Comparison of ENCODE assay signal across 18 cellular contexts in the genomic region with DNA sequence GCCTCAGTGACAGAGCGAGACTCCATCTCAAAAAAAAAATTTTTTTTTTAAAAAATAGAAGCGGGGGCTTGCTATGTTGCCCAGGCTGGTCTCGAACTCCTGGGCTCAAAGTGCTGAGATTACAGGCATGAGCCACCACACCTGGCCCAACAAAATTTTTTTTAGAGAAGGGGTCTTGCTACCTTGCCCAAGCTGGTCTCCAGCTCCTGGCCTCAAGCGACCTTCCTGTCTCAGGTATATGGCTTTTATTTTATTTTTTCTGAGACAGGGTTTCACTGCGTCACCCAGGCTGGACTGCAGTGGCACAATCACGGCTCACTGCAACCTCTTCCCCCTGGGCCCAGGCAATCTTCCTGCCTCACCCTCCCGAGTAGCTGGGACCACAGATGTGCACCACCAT. TPM values are rescaled to one million over a fixed set of nuclear protein-coding genes. Genes with fewer than 3 reads are reported as not detected.
A peak's percentile ranks its signal among the peaks of the same experiment; 100 is the strongest.
DNase-seq lines count a peak whose midpoint lies in the region; ATAC-seq, FAIRE-seq and TF ChIP-seq lines count a peak whose summit lies in the region.
"Had no signal": no experiment of that assay in that cellular context is flagged by ENCODE, and none has a peak within 500 bp of the region (broad histone marks: within the 10 kb centered on the region; RNA-seq: fewer than 3 reads in every experiment).

No MANE protein-coding gene starts in this region.

- DNase-seq in GM23338 (ENCODE audit: low spot score), result no peak
- no peak for DNase-seq in RWPE1 (ENCODE audit: low spot score)
- DNase-seq in immature natural killer cell, result no peak
- DNase-seq in prostate gland (ENCODE audit: low spot score), result no peak
- DNase-seq in GM12892 (ENCODE audit: insufficient read length), result no peak
- no peak for DNase-seq in tibial artery
- no peak for DNase-seq in stimulated activated naive CD4-positive, alpha-beta T cell treated with Interleukin-2 at 50 U/mL for 16 hours (lab: John Stamatoyannopoulos, UW)
- DNase-seq: activated effector memory CD4-positive, alpha-beta T cell treated with Interleukin-2 at 50 U/mL for 16 hours; Karpas-422; NCI-H146; OCI-M1; retina had no signal

- no peak for FAIRE-seq in GM12892 (lab: Jason Lieb, UNC)
- FAIRE-seq: keratinocyte had no signal

- H2AFZ ChIP-seq in GM23338, result no peak overlapping the region

- H3F3A ChIP-seq in GM23338 (replicated peaks; ENCODE audit: low read depth), result peaks cover 8% of the 10 kb centered on the region

- H3K27me3 Mint-ChIP-seq in GM23338 (ENCODE audit: insufficient read depth, low read depth, poor library complexity) (peaks cover 33% of the 10 kb centered on the region), immature natural killer cell (ENCODE audit: low read depth in 3 of 3) (peaks cover 0 to 2% (median 2%) of the 10 kb centered on the region in 3 donors)

- H3K9me3 ChIP-seq in prostate gland, result no peaks in the 10 kb centered on the region
- H3K9me3 ChIP-seq in tibial artery, result no peaks in the 10 kb centered on the region
- H3K9me3 ChIP-seq: HAP-1 had no signal

- CTCF ChIA-PET in RWPE1 (lab: Yijun Ruan, JAX), result interaction anchor here (0.6 to 0.7 kb wide), 4 partner anchors 22 to 92 kb away, joined by 3 to 4 read pairs (median 3); no protein-coding TSS in a partner anchor

- 90% methylated on average over 7 of the region's 7 CpGs for WGBS in prostate gland

- ATAC-seq in GM23338 (no peak), HG02970 (IDR thresholded peaks at IDR 0.05; ENCODE audit: low FRiP score, unreplicated experiment) (no peak)

- H4K20me1 ChIP-seq in GM23338 (replicated peaks; ENCODE audit: insufficient read depth), result peaks cover 13% of the 10 kb centered on the region

- H3K4me1 Mint-ChIP-seq in GM23338, result peaks cover 38% of the 10 kb centered on the region
- H3K4me1 Mint-ChIP-seq in immature natural killer cell, result peaks cover 0 to 8% of the 10 kb centered on the region in 2 donors

- POLR2A ChIA-PET in RWPE1 (lab: Yijun Ruan, JAX; ENCODE audit: low non-redundant PET), result no interaction called here

- peaks cover 8% of the 10 kb centered on the region for H3K36me3 Mint-ChIP-seq in GM23338 (ENCODE audit: low read depth)
- no peaks in the 10 kb centered on the region for H3K36me3 Mint-ChIP-seq in immature natural killer cell

- TF ChIP-seq CTCF in GM23338 (conservative IDR thresholded peaks at IDR 0.05; ENCODE audit: low read depth in 2 of 2) (no peak), RWPE1 (conservative IDR thresholded peaks at IDR 0.05; ENCODE audit: low read depth) (no peak), prostate gland (IDR thresholded peaks at IDR 0.05) (no peak), tibial artery (IDR thresholded peaks at IDR 0.05) (no peak)

- H3K36me3 ChIP-seq in GM23338 (ENCODE audit: insufficient read depth), result 0 out of 2 replicates have a peak, but pooled peaks cover 3% of the 10 kb centered on the region
- H3K36me3 ChIP-seq in prostate gland, result no peaks in the 10 kb centered on the region
- peaks cover 0 to 25% (median 6%) of the 10 kb centered on the region in 3 donors for H3K36me3 ChIP-seq in tibial artery
- H3K36me3 ChIP-seq: cardiac muscle cell had no signal

- no peaks in the 10 kb centered on the region; the same call in 1 of the 2 replicates for H3K79me2 ChIP-seq in GM23338 (replicated peaks; ENCODE audit: insufficient read depth)

- TF ChIP-seq POLR2A in prostate gland (IDR thresholded peaks at IDR 0.05) (no peak), GM12892 (IDR thresholded peaks at IDR 0.05; ENCODE audit: low read depth, low read length) (no peak)

- H3K4me1 ChIP-seq in GM23338 (ENCODE audit: insufficient read depth), result peaks cover 31% of the 10 kb centered on the region
- H3K4me1 ChIP-seq in prostate gland (replicated peaks), result peaks cover 25% of the 10 kb centered on the region
- peaks cover 0 to 34% (median 24%) of the 10 kb centered on the region in 4 donors for H3K4me1 ChIP-seq in tibial artery

- H3K4me3 ChIP-seq in GM23338, result no peak overlapping the region
- no peak overlapping the region for H3K4me3 ChIP-seq in prostate gland
- H3K4me3 ChIP-seq in tibial artery, result no peak overlapping the region

- H3K27ac ChIP-seq in GM23338 (ENCODE audit: low read depth) (no peak overlapping the region; the same call in 1 of the 2 replicates), RWPE1 (peak overlapping the region; percentile 93), prostate gland (peak overlapping the region; percentile 94 to 98), tibial artery (no peak overlapping the region)
- H3K27ac ChIP-seq: cardiac muscle cell had no signal

- H3K4me3 Mint-ChIP-seq in GM23338 (peak overlapping the region; percentile 42; the same call in 2 of the 3 replicates), immature natural killer cell (peak overlapping the region; percentile 39 to 90 (median 63))

- H3K27ac Mint-ChIP-seq in GM23338, result no peak overlapping the region
- H3K27ac Mint-ChIP-seq in immature natural killer cell, result peak overlapping the region in 3 of 6 donors; percentile 29 to 77 (median 53)

- H3K4me2 ChIP-seq in GM23338, result peak overlapping the region; percentile 67

- no peaks in the 10 kb centered on the region for H3K9me3 Mint-ChIP-seq in GM23338
- no peaks in the 10 kb centered on the region for H3K9me3 Mint-ChIP-seq in immature natural killer cell

- intact Hi-C loops in prostate gland (cut with DNase I), result loop anchor here (5.0 kb wide), 1 partner anchor 112 kb away; no protein-coding TSS in a partner anchor
- intact Hi-C loops in tibial artery (cut with DNase I; ENCODE audit: low total_unique reads), result loop anchor here (10.0 kb wide), 1 partner anchor 295 kb away; no protein-coding TSS in a partner anchor

- H3K27me3 ChIP-seq in GM23338 (ENCODE audit: insufficient read depth) (peaks cover 35% of the 10 kb centered on the region), prostate gland (replicated peaks; ENCODE audit: insufficient read depth) (no peaks in the 10 kb centered on the region), tibial artery (no peaks in the 10 kb centered on the region)
- H3K27me3 ChIP-seq: cardiac muscle cell had no signal

- H3K9me2 ChIP-seq in GM23338 (ENCODE audit: insufficient read depth), result no peaks in the 10 kb centered on the region

TF ChIP-seq in GM23338, 12 proteins besides CTCF, POLR2A, EP300 and RAD21 (continues in another document):
- no peak for TF ChIP-seq NANOG (IDR thresholded peaks at IDR 0.05; ENCODE audit: borderline replicate concordance)

RNA-seq across cellular contexts. Expression of a gene that starts 1.6 kb away (rescaled TPM):
- total RNA-seq in GM23338 (2014; rRNA removed; shearing (Covaris generic)), result 16.3 and 24.6 TPM in 2 replicates
- polyA plus RNA-seq in GM23338 (2016; fragmentation: Nextera tagmentation; extraction: Ambion mirVana) (18.0 and 18.7 TPM in 2 replicates), immature natural killer cell (10 to 100 TPM; 12.7 to 19.4 (median 16.5) TPM)
- total RNA-seq in prostate gland, result 10 to 100 TPM; 55.2 to 87.8 TPM
- polyA plus RNA-seq in GM12892 (2012; ENCODE audit: missing spikeins), result 8.5 TPM

RNA-seq across cellular contexts. Expression of a gene that starts 20.7 kb away (rescaled TPM):
- 9.4 and 19.8 TPM in 2 replicates for total RNA-seq in GM23338 (2014; rRNA removed; shearing (Covaris generic))
- 9.1 and 11.7 TPM in 2 replicates for polyA plus RNA-seq in GM23338 (2016; fragmentation: Nextera tagmentation; extraction: Ambion mirVana)
- polyA plus RNA-seq in immature natural killer cell, result 1 to 10 TPM; 2.1 to 5.3 (median 4.0) TPM
- 10 to 100 TPM in 1 of 2 donors, 1 to 10 TPM in 1; 6.8 to 15.3 TPM for total RNA-seq in prostate gland
- 2.4 TPM for polyA plus RNA-seq in GM12892 (2012; ENCODE audit: missing spikeins)

RNA-seq across cellular contexts. Expression of a gene that starts 29.9 kb away (rescaled TPM):
- 24.1 and 27.7 TPM in 2 replicates for total RNA-seq in GM23338 (2014; rRNA removed; shearing (Covaris generic))
- polyA plus RNA-seq in GM23338 (2016; fragmentation: Nextera tagmentation; extraction: Ambion mirVana) (20.1 and 21.4 TPM in 2 replicates), immature natural killer cell (not detected)
- 100 to 1,000 TPM; 156 to 176 TPM for total RNA-seq in prostate gland
- polyA plus RNA-seq in GM12892 (2012; ENCODE audit: missing spikeins), result not detected
- total RNA-seq: G401, mononuclear cell had no signal
- polyA plus RNA-seq: keratinocyte had no signal

RNA-seq across cellular contexts. Expression of a gene that starts 56.8 kb away (rescaled TPM):
- total RNA-seq in GM23338 (2014; rRNA removed; shearing (Covaris generic)), result 57.2 and 62.1 TPM in 2 replicates
- 117 and 129 TPM in 2 replicates for polyA plus RNA-seq in GM23338 (2016; fragmentation: Nextera tagmentation; extraction: Ambion mirVana)
- 100 to 1,000 TPM; 121 to 208 (median 122) TPM for polyA plus RNA-seq in immature natural killer cell
- 100 to 1,000 TPM in 1 of 2 donors, 10 to 100 TPM in 1; 72.3 to 196 TPM for total RNA-seq in prostate gland
- polyA plus RNA-seq in GM12892 (2012; ENCODE audit: missing spikeins), result 77.9 TPM

RNA-seq across cellular contexts. Expression of a gene that starts 57.0 kb away (rescaled TPM):
- total RNA-seq in GM23338 (2014; rRNA removed; shearing (Covaris generic)), result 1.3 and 2.8 TPM in 2 replicates
- polyA plus RNA-seq in GM23338 (2016; fragmentation: Nextera tagmentation; extraction: Ambion mirVana) (5.2 and 5.6 TPM in 2 replicates), immature natural killer cell (1 to 10 TPM; 3.3 to 8.8 (median 7.3) TPM)
- total RNA-seq in prostate gland, result 10 to 100 TPM; 16.3 to 16.8 TPM
- 6.2 TPM for polyA plus RNA-seq in GM12892 (2012; ENCODE audit: missing spikeins)

Comparison
In these comparisons a context has a peak if more than half of its experiments do, and no peak if none do; other contexts are left out.
1. H3K27ac ChIP-seq: peak in RWPE1 (single experiment) and prostate gland (2 of 2); none in GM23338 (single experiment) and tibial artery (0 of 2).